In genomic region chr1:90723561-90724108, GRCh38 we compare ENCODE assay signal across 1 cellular context.
TF ChIP-seq lines count a peak whose summit lies in the region.

No MANE protein-coding gene starts in this region.

TF ChIP-seq in H1, 55 proteins besides CTCF, POLR2A, EP300 and RAD21:
- TF ChIP-seq GABPA (IDR thresholded peaks at IDR 0.05; ENCODE audit: borderline replicate concordance, insufficient read depth, low read length), result no peak
- no peak for TF ChIP-seq CREB1 (IDR thresholded peaks at IDR 0.05)
- peak; percentile 52; the same call in 1 of the 2 replicates for TF ChIP-seq TCF12 (IDR thresholded peaks at IDR 0.05; ENCODE audit: low read depth, low read length)
- TF ChIP-seq BRCA1 (IDR thresholded peaks at IDR 0.05; ENCODE audit: low read depth, low read length), result no peak
- peak; percentile 43; the same call in 1 of the 2 replicates for TF ChIP-seq EGR1 (IDR thresholded peaks at IDR 0.05; ENCODE audit: borderline replicate concordance, low read depth, low read length)
- peak; percentile 15 for TF ChIP-seq KDM4A (IDR thresholded peaks at IDR 0.05; ENCODE audit: low read depth, low read length, severe bottlenecking)
- peak; percentile 14 for TF ChIP-seq CHD7 (IDR thresholded peaks at IDR 0.05; ENCODE audit: insufficient replicate concordance, low read length)
- peak in 1 of 2 experiments; percentile 74; a peak in 2 of 4 replicates for TF ChIP-seq SIN3A (conservative IDR thresholded peaks at IDR 0.05 in 1 of 2, IDR thresholded peaks at IDR 0.05 in 1 of 2; ENCODE audit: low read depth in 1 of 2, low read length in 2 of 2)
- TF ChIP-seq MAX (IDR thresholded peaks at IDR 0.05), result peak; percentile 34; the same call in 1 of the 2 replicates
- TF ChIP-seq RNF2 (IDR thresholded peaks at IDR 0.05; ENCODE audit: borderline replicate concordance, low read depth, low read length, missing control alignments, poor library complexity, severe bottlenecking), result peak; percentile 6
- TF ChIP-seq TEAD4 (IDR thresholded peaks at IDR 0.05; ENCODE audit: low read depth, low read length), result no peak
- 0 out of 2 replicates have a peak, but pooled peaks have one; percentile 10 for TF ChIP-seq JUND (IDR thresholded peaks at IDR 0.05; ENCODE audit: low read length)
- TF ChIP-seq RFX5 (IDR thresholded peaks at IDR 0.05; ENCODE audit: borderline replicate concordance, low read depth, low read length), result no peak
- peak; percentile 22; the same call in 1 of the 2 replicates for TF ChIP-seq TBP (IDR thresholded peaks at IDR 0.05; ENCODE audit: low read depth, low read length)
- TF ChIP-seq HDAC6 (IDR thresholded peaks at IDR 0.05; ENCODE audit: low read depth, low read length), result no peak
- no peak for TF ChIP-seq CTBP2 (IDR thresholded peaks at IDR 0.05; ENCODE audit: borderline replicate concordance, insufficient read depth, insufficient read length, low read length)
- no peak for TF ChIP-seq TAF7 (optimal IDR thresholded peaks at IDR 0.05; ENCODE audit: borderline replicate concordance, low read depth, low read length)
- peak; percentile 31; the same call in 1 of the 2 replicates for TF ChIP-seq YY1 (IDR thresholded peaks at IDR 0.05; ENCODE audit: low read depth, low read length)
- TF ChIP-seq SP1 (IDR thresholded peaks at IDR 0.05; ENCODE audit: low read depth, low read length), result peak; percentile 35; the same call in 1 of the 2 replicates
- TF ChIP-seq SUZ12 (IDR thresholded peaks at IDR 0.05; ENCODE audit: low read length), result no peak; the same call in 1 of the 2 replicates
- TF ChIP-seq KDM5A (IDR thresholded peaks at IDR 0.05; ENCODE audit: low read length), result no peak
- TF ChIP-seq ZNF274 (IDR thresholded peaks at IDR 0.05; ENCODE audit: borderline replicate concordance, extremely low read depth, low read length), result no peak
